In genomic region chr18:63844254-63844653, GRCh38 we compare ENCODE assay signal across 9 cellular contexts. TPM values are rescaled to one million over a fixed set of nuclear protein-coding genes. Genes with fewer than 3 reads are reported as not detected.
DNase-seq lines count a peak whose midpoint lies in the region; ATAC-seq, FAIRE-seq and TF ChIP-seq lines count a peak whose summit lies in the region.
"Had no signal": no experiment of that assay in that cellular context is flagged by ENCODE, and none has a peak within 500 bp of the region (broad histone marks: within the 10 kb centered on the region; RNA-seq: fewer than 3 reads in every experiment).

No MANE protein-coding gene starts in this region.

- no peaks in the 10 kb centered on the region for H3K9me3 ChIP-seq in left lung
- no peaks in the 10 kb centered on the region for H3K9me3 ChIP-seq in effector memory CD4-positive, alpha-beta T cell (ENCODE audit: control insufficient read depth, low read length)

- no peak overlapping the region for H3K4me3 ChIP-seq in left lung
- no peak overlapping the region for H3K4me3 ChIP-seq in effector memory CD4-positive, alpha-beta T cell (ENCODE audit: insufficient read depth, low read depth, low read length, poor library complexity, severe bottlenecking)
- H3K4me3 ChIP-seq: K562 had no signal

- TF ChIP-seq RAD21 in Ishikawa (IDR thresholded peaks at IDR 0.05; ENCODE audit: low read depth): peak; percentile 57

- peak; percentile 59 for ATAC-seq in left lung
- ATAC-seq: K562 had no signal

- DNase-seq in COLO829 (ENCODE audit: low spot score) (peak; percentile 20), GM19239 (ENCODE audit: insufficient read length, low spot score) (no peak), SKM-1 (lab: John Stamatoyannopoulos, UW; ENCODE audit: unreplicated experiment) (peak; percentile 34), left lung (no peak), ecto neural progenitor cell (ENCODE audit: low spot score) (no peak), NCI-H774 (lab: John Stamatoyannopoulos, UW) (no peak)
- no peak for DNase-seq in effector memory CD4-positive, alpha-beta T cell

- H3K36me3 ChIP-seq in left lung: no peaks in the 10 kb centered on the region
- no peaks in the 10 kb centered on the region for H3K36me3 ChIP-seq in effector memory CD4-positive, alpha-beta T cell (ENCODE audit: control insufficient read depth, insufficient read depth, low read length)

- no peaks in the 10 kb centered on the region for H3K27me3 ChIP-seq in left lung
- H3K27me3 ChIP-seq in effector memory CD4-positive, alpha-beta T cell (replicated peaks; ENCODE audit: control insufficient read depth, insufficient read depth, low read length, poor library complexity, severe bottlenecking): no peaks in the 10 kb centered on the region

- H3K4me1 ChIP-seq in left lung: no peaks in the 10 kb centered on the region
- H3K4me1 ChIP-seq in effector memory CD4-positive, alpha-beta T cell (ENCODE audit: control insufficient read depth, insufficient read depth, low read length, poor library complexity, severe bottlenecking): no peaks in the 10 kb centered on the region

- peak; percentile 82 for FAIRE-seq in GM19239 (lab: Jason Lieb, UNC)
- FAIRE-seq: K562 had no signal

- no peak for TF ChIP-seq EP300 in Ishikawa (IDR thresholded peaks at IDR 0.05; ENCODE audit: borderline replicate concordance)

- no peak overlapping the region for H3K27ac ChIP-seq in left lung
- no peak overlapping the region for H3K27ac ChIP-seq in effector memory CD4-positive, alpha-beta T cell (ENCODE audit: insufficient read depth, low read length, poor library complexity, severe bottlenecking)

- intact Hi-C loops in left lung (cut with DNase I): no loop called here

- peak; percentile 18 to 21 for TF ChIP-seq CTCF in left lung (IDR thresholded peaks at IDR 0.05)

TF ChIP-seq in Ishikawa, 13 proteins besides CTCF, POLR2A, EP300 and RAD21:
- TF ChIP-seq FOXM1 (IDR thresholded peaks at IDR 0.05; ENCODE audit: borderline replicate concordance, low read depth) (no peak), REST (IDR thresholded peaks at IDR 0.05; ENCODE audit: low read depth) (no peak), USF1 (IDR thresholded peaks at IDR 0.05) (no peak), EGR1 (IDR thresholded peaks at IDR 0.05) (0 out of 2 replicates have a peak, but pooled peaks have one; percentile 11)
TF ChIP-seq in Ishikawa: peak in this region for 1.

RNA-seq across cellular contexts. Expression of gene SERPINB2, which starts 43.3 kb away (rescaled TPM):
- 1 to 10 TPM; 1.1 to 3.5 TPM for total RNA-seq in left lung

Comparison
In these comparisons a context has a peak if more than half of its experiments do, and no peak if none do; other contexts are left out.
1. DNase-seq: peak in COLO829 (single experiment) and SKM-1 (single experiment); none in GM19239 (single experiment), left lung (0 of 2), ecto neural progenitor cell (single experiment), effector memory CD4-positive, alpha-beta T cell (0 of 3) and NCI-H774 (single experiment).